In the genomic region with DNA sequence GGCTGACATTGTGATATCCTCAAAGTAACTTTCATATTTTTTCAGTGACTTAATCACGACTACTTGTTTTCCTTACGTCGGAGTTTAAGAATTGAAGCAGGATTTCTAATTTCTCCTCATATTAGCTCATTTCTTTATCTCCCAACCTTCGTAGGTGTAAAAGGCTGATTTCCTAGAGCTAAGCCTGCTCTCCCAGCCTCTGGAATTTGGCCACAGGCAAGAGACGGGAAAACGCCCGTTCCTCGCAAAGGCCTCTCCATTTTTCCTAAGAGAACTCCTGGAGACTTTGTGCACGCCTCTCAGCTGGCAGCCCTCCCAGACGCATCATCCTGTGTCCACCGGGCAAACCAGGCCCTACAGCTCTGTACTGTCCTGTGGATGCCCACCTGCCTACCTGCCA, we compare ENCODE assay signal across 1 cellular context.
TF ChIP-seq lines count a peak whose summit lies in the region.

No MANE protein-coding gene starts in this region.

TF ChIP-seq in GM23338, 12 proteins besides CTCF, POLR2A, EP300 and RAD21 (continued from another document):
- TF ChIP-seq EZH2phosphoT487 (IDR thresholded peaks at IDR 0.05; ENCODE audit: unreplicated experiment) = no peak
- no peak for TF ChIP-seq EZH2 (IDR thresholded peaks at IDR 0.05; ENCODE audit: low read depth, unreplicated experiment)
- no peak for TF ChIP-seq CREB1 (CRISPR knock-in tag; IDR thresholded peaks at IDR 0.05; ENCODE audit: low read depth)
- TF ChIP-seq JUNB (IDR thresholded peaks at IDR 0.05; ENCODE audit: unreplicated experiment) = no peak
- no peak for TF ChIP-seq ZNF114 (CRISPR knock-in tag; IDR thresholded peaks at IDR 0.05)
- no peak for TF ChIP-seq STAT1 (IDR thresholded peaks at IDR 0.05; ENCODE audit: unreplicated experiment)
- TF ChIP-seq, protein P1, sequence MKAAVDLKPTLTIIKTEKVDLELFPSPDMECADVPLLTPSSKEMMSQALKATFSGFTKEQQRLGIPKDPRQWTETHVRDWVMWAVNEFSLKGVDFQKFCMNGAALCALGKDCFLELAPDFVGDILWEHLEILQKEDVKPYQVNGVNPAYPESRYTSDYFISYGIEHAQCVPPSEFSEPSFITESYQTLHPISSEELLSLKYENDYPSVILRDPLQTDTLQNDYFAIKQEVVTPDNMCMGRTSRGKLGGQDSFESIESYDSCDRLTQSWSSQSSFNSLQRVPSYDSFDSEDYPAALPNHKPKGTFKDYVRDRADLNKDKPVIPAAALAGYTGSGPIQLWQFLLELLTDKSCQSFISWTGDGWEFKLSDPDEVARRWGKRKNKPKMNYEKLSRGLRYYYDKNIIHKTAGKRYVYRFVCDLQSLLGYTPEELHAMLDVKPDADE (IDR thresholded peaks at IDR 0.05) = no peak
- TF ChIP-seq, protein P2, sequence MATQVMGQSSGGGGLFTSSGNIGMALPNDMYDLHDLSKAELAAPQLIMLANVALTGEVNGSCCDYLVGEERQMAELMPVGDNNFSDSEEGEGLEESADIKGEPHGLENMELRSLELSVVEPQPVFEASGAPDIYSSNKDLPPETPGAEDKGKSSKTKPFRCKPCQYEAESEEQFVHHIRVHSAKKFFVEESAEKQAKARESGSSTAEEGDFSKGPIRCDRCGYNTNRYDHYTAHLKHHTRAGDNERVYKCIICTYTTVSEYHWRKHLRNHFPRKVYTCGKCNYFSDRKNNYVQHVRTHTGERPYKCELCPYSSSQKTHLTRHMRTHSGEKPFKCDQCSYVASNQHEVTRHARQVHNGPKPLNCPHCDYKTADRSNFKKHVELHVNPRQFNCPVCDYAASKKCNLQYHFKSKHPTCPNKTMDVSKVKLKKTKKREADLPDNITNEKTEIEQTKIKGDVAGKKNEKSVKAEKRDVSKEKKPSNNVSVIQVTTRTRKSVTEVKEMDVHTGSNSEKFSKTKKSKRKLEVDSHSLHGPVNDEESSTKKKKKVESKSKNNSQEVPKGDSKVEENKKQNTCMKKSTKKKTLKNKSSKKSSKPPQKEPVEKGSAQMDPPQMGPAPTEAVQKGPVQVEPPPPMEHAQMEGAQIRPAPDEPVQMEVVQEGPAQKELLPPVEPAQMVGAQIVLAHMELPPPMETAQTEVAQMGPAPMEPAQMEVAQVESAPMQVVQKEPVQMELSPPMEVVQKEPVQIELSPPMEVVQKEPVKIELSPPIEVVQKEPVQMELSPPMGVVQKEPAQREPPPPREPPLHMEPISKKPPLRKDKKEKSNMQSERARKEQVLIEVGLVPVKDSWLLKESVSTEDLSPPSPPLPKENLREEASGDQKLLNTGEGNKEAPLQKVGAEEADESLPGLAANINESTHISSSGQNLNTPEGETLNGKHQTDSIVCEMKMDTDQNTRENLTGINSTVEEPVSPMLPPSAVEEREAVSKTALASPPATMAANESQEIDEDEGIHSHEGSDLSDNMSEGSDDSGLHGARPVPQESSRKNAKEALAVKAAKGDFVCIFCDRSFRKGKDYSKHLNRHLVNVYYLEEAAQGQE (IDR thresholded peaks at IDR 0.05; ENCODE audit: unreplicated experiment) = no peak
- TF ChIP-seq POLR2AphosphoS5 (IDR thresholded peaks at IDR 0.05; ENCODE audit: low read depth) = no peak
